8 cellular contexts compared by ENCODE assay signal in genomic region chr5:78005021-78005785, GRCh38.
DNase-seq lines count a peak whose midpoint lies in the region; FAIRE-seq and TF ChIP-seq lines count a peak whose summit lies in the region.

No MANE protein-coding gene starts in this region.

- H3K27me3 ChIP-seq in mesenchymal stem cell (ENCODE audit: control insufficient read depth in 1 of 2, insufficient read depth in 1 of 2, low read length in 2 of 2), result no peaks in the 10 kb centered on the region

- H2BK120ac ChIP-seq in mesenchymal stem cell (ENCODE audit: low read depth, low read length), result no peak overlapping the region

- H2BK5ac ChIP-seq in mesenchymal stem cell (ENCODE audit: low read depth, low read length, poor library complexity, severe bottlenecking), result no peak overlapping the region

- H3K9me2 ChIP-seq in OCI-LY7 (ENCODE audit: insufficient read depth, low read length), result no peaks in the 10 kb centered on the region

- no peaks in the 10 kb centered on the region for H4K20me1 ChIP-seq in OCI-LY7 (ENCODE audit: insufficient read depth, low read length)

- no peak overlapping the region for H3K18ac ChIP-seq in mesenchymal stem cell (ENCODE audit: low read depth in 1 of 2, low read length in 2 of 2)

- TF ChIP-seq CTCF in OCI-LY7 (conservative IDR thresholded peaks at IDR 0.05; ENCODE audit: low read length) (no peak), kidney (IDR thresholded peaks at IDR 0.05; ENCODE audit: borderline replicate concordance, extremely low read depth, insufficient read depth) (no peak)

- no peak overlapping the region for H3K9ac ChIP-seq in mesenchymal stem cell (ENCODE audit: low read length)
- no peak overlapping the region for H3K9ac ChIP-seq in kidney (ENCODE audit: low read length in 2 of 2)

- BruUV-seq in OCI-LY7 (replicated peaks; lab: Mats Ljungman, UMichigan), result no TSS peak

- H3K4me1 ChIP-seq in mesenchymal stem cell (ENCODE audit: control insufficient read depth, insufficient read depth, low read depth, low read length) (peaks cover 2% of the 10 kb centered on the region), OCI-LY7 (ENCODE audit: insufficient read depth, low read length, poor library complexity, severe bottlenecking) (no peaks in the 10 kb centered on the region), kidney (ENCODE audit: control insufficient read depth in 1 of 2, insufficient read depth in 1 of 2, low read depth in 1 of 2, low read length in 2 of 2) (peaks cover 0 to 2% of the 10 kb centered on the region in 2 donors)

- POLR2A ChIA-PET in OCI-LY7 (lab: Charles Lee), result no interaction called here

- intact Hi-C loops in OCI-LY7 (cut with micrococcal nuclease; ENCODE audit: unreplicated experiment) (loop anchor here (5.0 kb wide), 1 partner anchor 157 kb away; no protein-coding TSS in a partner anchor), kidney (cut with DNase I) (no loop called here)

- 64% methylated on average over 1 of the region's 5 CpGs for WGBS in mesenchymal stem cell

- no peak overlapping the region for H3K4me3 ChIP-seq in mesenchymal stem cell (ENCODE audit: insufficient read depth in 1 of 2, low read depth in 1 of 2, low read length in 2 of 2)
- H3K4me3 ChIP-seq in OCI-LY7 (ENCODE audit: low read depth, low read length, poor library complexity, severe bottlenecking), result no peak overlapping the region
- no peak overlapping the region for H3K4me3 ChIP-seq in kidney (ENCODE audit: low read length in 2 of 2)

- H3K79me1 ChIP-seq in mesenchymal stem cell (replicated peaks; ENCODE audit: low read length, poor library complexity, severe bottlenecking), result peaks cover 5% of the 10 kb centered on the region

- H4K8ac ChIP-seq in mesenchymal stem cell (ENCODE audit: low read length), result no peak overlapping the region

- no peak overlapping the region for H2BK15ac ChIP-seq in mesenchymal stem cell (ENCODE audit: low read depth, poor library complexity, severe bottlenecking)

- H3K9me3 ChIP-seq in mesenchymal stem cell (ENCODE audit: control insufficient read depth, low read length) (no peaks in the 10 kb centered on the region), OCI-LY7 (ENCODE audit: low read length) (no peaks in the 10 kb centered on the region), kidney (ENCODE audit: control insufficient read depth in 1 of 2, low read length in 2 of 2) (no peaks in the 10 kb centered on the region)

- no peak for FAIRE-seq in kidney (lab: Jason Lieb, UNC)

- H3K14ac ChIP-seq in mesenchymal stem cell (ENCODE audit: low read length in 2 of 2), result no peak overlapping the region

- CTCF ChIA-PET in OCI-LY7 (lab: Charles Lee; ENCODE audit: unreplicated experiment), result no interaction called here

- H3K4me2 ChIP-seq in mesenchymal stem cell (ENCODE audit: low read length, poor library complexity, severe bottlenecking) (no peak overlapping the region), OCI-LY7 (ENCODE audit: low read length) (no peak overlapping the region)

- H3K36me3 ChIP-seq in mesenchymal stem cell (ENCODE audit: control insufficient read depth in 1 of 2, insufficient read depth in 2 of 2, low read depth in 1 of 2, low read length in 2 of 2) (peaks cover 0 to 16% of the 10 kb centered on the region in 2 experiments), OCI-LY7 (ENCODE audit: insufficient read depth, low read length) (no peaks in the 10 kb centered on the region), kidney (ENCODE audit: control insufficient read depth in 1 of 2, insufficient read depth in 2 of 2, low read length in 2 of 2) (no peaks in the 10 kb centered on the region)

- DNase-seq in EL (peak; percentile 66), NCI-H1436 (lab: John Stamatoyannopoulos, UW) (peak; percentile 83), astrocyte of the hippocampus (ENCODE audit: low read depth, low spot score) (peak; percentile 45), mesenchymal stem cell (peak; percentile 61), SKM-1 (lab: John Stamatoyannopoulos, UW; ENCODE audit: unreplicated experiment) (no peak), OCI-LY7 (ENCODE audit: low spot score) (no peak), kidney (no peak)
- DNase-seq in activated CD8-positive, alpha-beta memory T cell treated with anti-CD3 and anti-CD28 coated beads, Interleukin-2, amount 50 U/mL, for 48 hours, result no peak

- no peak overlapping the region for H4K91ac ChIP-seq in mesenchymal stem cell (ENCODE audit: low read length)

- H3K27ac ChIP-seq in mesenchymal stem cell (ENCODE audit: low read length, poor library complexity, severe bottlenecking) (no peak overlapping the region), OCI-LY7 (ENCODE audit: low read depth, low read length, poor library complexity, severe bottlenecking) (no peak overlapping the region), kidney (ENCODE audit: low read depth in 2 of 2, low read length in 2 of 2) (no peak overlapping the region)

- no peak overlapping the region for H2AK5ac ChIP-seq in mesenchymal stem cell (ENCODE audit: low read length, severe bottlenecking)

- H3K79me2 ChIP-seq in OCI-LY7 (ENCODE audit: insufficient read depth, low read depth, low read length), result no peaks in the 10 kb centered on the region

- no peak overlapping the region for H3K23ac ChIP-seq in mesenchymal stem cell (ENCODE audit: low read length in 2 of 2)

- H2BK12ac ChIP-seq in mesenchymal stem cell (ENCODE audit: low read length in 2 of 2), result no peak overlapping the region

- no peak overlapping the region for H2AFZ ChIP-seq in mesenchymal stem cell (ENCODE audit: low read depth, low read length)
- H2AFZ ChIP-seq in OCI-LY7 (ENCODE audit: low read length), result no peak overlapping the region

- H3K4ac ChIP-seq in mesenchymal stem cell (ENCODE audit: low read depth in 1 of 2, low read length in 2 of 2), result no peak overlapping the region

Comparison
In these comparisons a context has a peak if more than half of its experiments do, and no peak if none do; other contexts are left out.
1. DNase-seq: peak in EL (single experiment), NCI-H1436 (single experiment), astrocyte of the hippocampus (single experiment) and mesenchymal stem cell (single experiment); none in activated CD8-positive, alpha-beta memory T cell treated with anti-CD3 and anti-CD28 coated beads, Interleukin-2, amount 50 U/mL, for 48 hours (single experiment), SKM-1 (single experiment), OCI-LY7 (single experiment) and kidney (single experiment).